In the genomic region with DNA sequence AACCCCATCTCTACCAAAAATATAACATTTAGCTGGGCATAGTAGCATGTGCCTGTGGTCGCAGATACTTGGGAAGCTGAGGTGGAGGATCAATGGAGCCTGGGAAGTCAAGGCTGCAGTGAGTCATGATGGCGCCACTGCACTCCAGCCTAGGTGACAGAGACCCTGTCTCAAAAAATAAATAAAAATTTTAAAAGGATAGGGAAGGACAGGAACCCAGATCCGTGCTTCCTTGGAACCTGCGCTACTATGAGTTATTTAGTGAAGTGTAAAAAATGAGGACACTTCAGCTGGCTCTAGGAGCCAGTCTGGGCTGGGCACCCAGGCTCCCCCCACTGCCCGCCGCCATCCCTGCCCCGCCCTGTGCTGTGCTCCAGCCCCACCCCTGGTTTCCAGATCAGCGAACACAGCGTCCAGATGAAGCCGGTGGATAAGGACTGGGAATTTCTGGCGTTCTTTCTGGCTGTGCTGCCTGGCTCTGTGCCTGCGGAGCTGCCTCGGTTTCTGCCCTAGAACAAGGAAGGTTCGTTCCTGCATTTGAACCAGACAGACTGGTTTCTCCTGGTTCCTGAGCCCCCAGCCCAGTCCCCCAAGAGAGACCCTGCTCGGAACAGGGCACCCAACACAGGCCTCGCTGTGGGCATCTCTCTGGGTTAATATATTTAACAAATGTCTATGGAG, we compare ENCODE assay signal across 8 cellular contexts. TPM values are rescaled to one million over a fixed set of nuclear protein-coding genes. Genes with fewer than 3 reads are reported as not detected.
A peak's percentile ranks its signal among the peaks of the same experiment; 100 is the strongest.
DNase-seq lines count a peak whose midpoint lies in the region; ATAC-seq, FAIRE-seq and TF ChIP-seq lines count a peak whose summit lies in the region.

No MANE protein-coding gene starts in this region.

- no peak for FAIRE-seq in urothelium cell line (lab: Jason Lieb, UNC)

- H3K9me3 Mint-ChIP-seq in activated T-cell treated with anti-CD3 and anti-CD28 coated beads, Interleukin-2, amount 50 U/mL, for 4 hours: no peaks in the 10 kb centered on the region

- 33 to 47% methylated on average over 13 to 16 of the region's 16 CpGs for WGBS in lower leg skin, 2 donors

- peak overlapping the region; percentile 52 for H3K4me3 Mint-ChIP-seq in activated T-cell treated with anti-CD3 and anti-CD28 coated beads, Interleukin-2, amount 50 U/mL, for 4 hours

- H3K27ac ChIP-seq in breast epithelium: peak overlapping the region; percentile 64 to 74

- intact Hi-C loops in breast epithelium (cut with DNase I; ENCODE audit: low total_unique reads): no loop called here
- intact Hi-C loops in lower leg skin (cut with DNase I; ENCODE audit: low total_unique reads): no loop called here

- H3K9me3 ChIP-seq in breast epithelium: no peaks in the 10 kb centered on the region

- TF ChIP-seq POLR2A in breast epithelium (IDR thresholded peaks at IDR 0.05) (no peak), lower leg skin (IDR thresholded peaks at IDR 0.05) (no peak)

- no peaks in the 10 kb centered on the region for H3K27me3 ChIP-seq in breast epithelium

- H3K36me3 Mint-ChIP-seq in activated T-cell treated with anti-CD3 and anti-CD28 coated beads, Interleukin-2, amount 50 U/mL, for 4 hours (ENCODE audit: insufficient read depth): no peaks in the 10 kb centered on the region

- ATAC-seq in activated T-cell treated with anti-CD3 and anti-CD28 coated beads, Interleukin-2, amount 50 U/mL, for 4 hours: no peak
- no peak for ATAC-seq in activated CD4-positive, CD25-positive, alpha-beta regulatory T cell treated with anti-CD3 and anti-CD28 coated beads, Interleukin-2, amount 50 U/mL, for 24 hours

- H3K4me1 ChIP-seq in breast epithelium: no peaks in the 10 kb centered on the region

- H3K36me3 ChIP-seq in breast epithelium: no peaks in the 10 kb centered on the region

- H3K4me1 Mint-ChIP-seq in activated T-cell treated with anti-CD3 and anti-CD28 coated beads, Interleukin-2, amount 50 U/mL, for 4 hours (ENCODE audit: low read depth): peaks cover 50% of the 10 kb centered on the region

- H3K4me3 ChIP-seq in breast epithelium (peak overlapping the region in 1 of 3 donors; percentile 12), lower leg skin (ENCODE audit: low read depth, poor library complexity, severe bottlenecking) (no peak overlapping the region)

- no peaks in the 10 kb centered on the region for H3K27me3 Mint-ChIP-seq in activated T-cell treated with anti-CD3 and anti-CD28 coated beads, Interleukin-2, amount 50 U/mL, for 4 hours (ENCODE audit: low read depth)

- TF ChIP-seq CTCF in breast epithelium (IDR thresholded peaks at IDR 0.05): no peak
- no peak for TF ChIP-seq CTCF in lower leg skin (IDR thresholded peaks at IDR 0.05)

- no peak for DNase-seq in activated T-cell treated with anti-CD3 and anti-CD28 coated beads, Interleukin-2, amount 50 U/mL, for 4 hours
- DNase-seq in activated T-cell treated with anti-CD3 and anti-CD28 coated beads, Interleukin-2, amount 50 U/mL, for 48 hours: no peak
- DNase-seq in breast epithelium (ENCODE audit: low spot score in 2 of 2) (peak; percentile 80 to 88), lower leg skin (ENCODE audit: low spot score in 2 of 2) (peak; percentile 82 to 90), urothelium cell line (ENCODE audit: low spot score) (peak; percentile 70), germinal center (ENCODE audit: low spot score) (no peak), iPS-NIHi7 (ENCODE audit: extremely low spot score) (no peak)

RNA-seq across cellular contexts. Expression of a gene that starts 18.5 kb away (rescaled TPM):
- total RNA-seq in activated T-cell treated with anti-CD3 and anti-CD28 coated beads, Interleukin-2, amount 50 U/mL, for 4 hours: under 1 TPM in 2 of 3 donors, not detected in 1; 0.13 to 0.33 TPM
- total RNA-seq in breast epithelium (10 to 100 TPM in 1 of 3 donors, 1 to 10 TPM in 2; 3.8 to 44.6 (median 7.9) TPM), lower leg skin (100 to 1,000 TPM in 3 of 4 donors, 10 to 100 TPM in 1; 58.4 to 241 (median 218) TPM)

RNA-seq across cellular contexts. Expression of a gene that starts 20.9 kb away (rescaled TPM):
- 10 to 100 TPM; 19.0 to 26.4 (median 19.8) TPM for total RNA-seq in activated T-cell treated with anti-CD3 and anti-CD28 coated beads, Interleukin-2, amount 50 U/mL, for 4 hours
- total RNA-seq in breast epithelium: 10 to 100 TPM; 50.5 to 64.0 (median 62.4) TPM
- 10 to 100 TPM; 36.3 to 62.6 (median 48.0) TPM for total RNA-seq in lower leg skin

Comparison
In these comparisons a context has a peak if more than half of its experiments do, and no peak if none do; other contexts are left out.
1. DNase-seq: peak in breast epithelium (2 of 2), lower leg skin (2 of 2) and urothelium cell line (single experiment); none in activated T-cell treated with anti-CD3 and anti-CD28 coated beads, Interleukin-2, amount 50 U/mL, for 4 hours (single experiment), activated T-cell treated with anti-CD3 and anti-CD28 coated beads, Interleukin-2, amount 50 U/mL, for 48 hours (0 of 2), germinal center (single experiment) and iPS-NIHi7 (single experiment).